35 cellular contexts compared by ENCODE assay signal in genomic region chr1:199780091-199780490, GRCh38.
DNase-seq lines count a peak whose midpoint lies in the region; ATAC-seq, FAIRE-seq and TF ChIP-seq lines count a peak whose summit lies in the region.
"Had no signal": no experiment of that assay in that cellular context is flagged by ENCODE, and none has a peak within 500 bp of the region (broad histone marks: within the 10 kb centered on the region; RNA-seq: fewer than 3 reads in every experiment).

No MANE protein-coding gene starts in this region.

- H3K27ac ChIP-seq in A549 (peak overlapping the region; percentile 33 to 82), HCT116 (ENCODE audit: low read depth, low read length) (no peak overlapping the region), RWPE2 (ENCODE audit: poor library complexity, severe bottlenecking) (peak overlapping the region; percentile 56)
- H3K27ac ChIP-seq: 22Rv1; BLaER1; BLaER1 treated with 17β-estradiol and CSF1 and Interleukin-3, amounts not matched to agents 10 nM and 100 nM; C4-2B had no signal

- intact Hi-C loops in HCT116 (cut with micrococcal nuclease): no loop called here

- H3K9me3 ChIP-seq in A549 (no peaks in the 10 kb centered on the region), HCT116 (ENCODE audit: control insufficient read depth in 1 of 2, insufficient read depth in 1 of 2, low read depth in 1 of 2, low read length in 2 of 2) (no peaks in the 10 kb centered on the region), RWPE2 (ENCODE audit: severe bottlenecking) (no peaks in the 10 kb centered on the region)
- H3K9me3 ChIP-seq: BE2C; BLaER1; BLaER1 treated with 17β-estradiol and CSF1 and Interleukin-3, amounts not matched to agents 10 nM and 100 nM; Caco-2 had no signal

- FAIRE-seq in A549 (lab: Jason Lieb, UNC) (no peak), H54 (lab: Jason Lieb, UNC) (peak; percentile 6)
- FAIRE-seq: D721Med had no signal

- CTCF ChIA-PET in A549 (lab: Yijun Ruan, JAX): interaction anchor here (1.0 to 1.3 kb wide), 2 partner anchors 53 to 96 kb away, joined by 3 to 5 read pairs; no protein-coding TSS in a partner anchor
- CTCF ChIA-PET in HCT116 (lab: Charles Lee): no interaction called here

- no peaks in the 10 kb centered on the region for H3K9me3 Mint-ChIP-seq in activated naive CD4-positive, alpha-beta T cell treated with anti-CD3 and anti-CD28 coated beads, Interleukin-2, amount 50 U/mL, for 72 hours
- H3K9me3 Mint-ChIP-seq: CD14-positive monocyte; CD4-positive, alpha-beta T cell; CD4-positive, CD25-positive, alpha-beta regulatory T cell; CD8-positive, alpha-beta T cell had no signal

- H3K4me2 ChIP-seq in A549 (no peak overlapping the region), HCT116 (ENCODE audit: low read length) (no peak overlapping the region)
- H3K4me2 ChIP-seq: BLaER1; BLaER1 treated with 17β-estradiol and CSF1 and Interleukin-3, amounts not matched to agents 10 nM and 100 nM had no signal

- 84% methylated on average over 5 of the region's 5 CpGs for WGBS in A549 (ENCODE audit: missing lambda C conversion rate)

- H3K4me3 ChIP-seq in A549: no peak overlapping the region
- no peak overlapping the region for H3K4me3 ChIP-seq in HCT116 (replicated peaks in 1 of 2; ENCODE audit: low read depth in 1 of 2, low read length in 2 of 2)
- no peak overlapping the region for H3K4me3 ChIP-seq in RWPE2 (ENCODE audit: severe bottlenecking)
- H3K4me3 ChIP-seq: BLaER1; BLaER1 treated with 17β-estradiol and CSF1 and Interleukin-3, amounts not matched to agents 10 nM and 100 nM had no signal

- no peak overlapping the region for H3K27ac Mint-ChIP-seq in activated naive CD4-positive, alpha-beta T cell treated with anti-CD3 and anti-CD28 coated beads, Interleukin-2, amount 50 U/mL, for 72 hours
- H3K27ac Mint-ChIP-seq: B cell; CD14-positive monocyte; CD4-positive, alpha-beta memory T cell; CD4-positive, alpha-beta T cell; CD4-positive, CD25-positive, alpha-beta regulatory T cell; CD8-positive, alpha-beta memory T cell; CD8-positive, alpha-beta T cell had no signal

- no peaks in the 10 kb centered on the region for H3K79me2 ChIP-seq in HCT116 (ENCODE audit: insufficient read depth, low read length)

- BruUV-seq in HCT116 (replicated peaks; lab: Mats Ljungman, UMichigan): no TSS peak

- H4K20me1 ChIP-seq in HCT116 (ENCODE audit: insufficient read depth): no peaks in the 10 kb centered on the region
- H4K20me1 ChIP-seq: BLaER1; BLaER1 treated with 17β-estradiol and CSF1 and Interleukin-3, amounts not matched to agents 10 nM and 100 nM had no signal

- no peak for TF ChIP-seq RAD21 in A549 (conservative IDR thresholded peaks at IDR 0.05 in 1 of 2, IDR thresholded peaks at IDR 0.05 in 1 of 2)
- TF ChIP-seq RAD21 in HCT116 (IDR thresholded peaks at IDR 0.05; ENCODE audit: low read depth): no peak

- H3K36me3 Mint-ChIP-seq in activated naive CD4-positive, alpha-beta T cell treated with anti-CD3 and anti-CD28 coated beads, Interleukin-2, amount 50 U/mL, for 72 hours: no peaks in the 10 kb centered on the region
- H3K36me3 Mint-ChIP-seq: CD14-positive monocyte; CD4-positive, alpha-beta memory T cell; CD4-positive, CD25-positive, alpha-beta regulatory T cell; CD8-positive, alpha-beta memory T cell; CD8-positive, alpha-beta T cell had no signal

- H3K9ac ChIP-seq in HCT116 (ENCODE audit: low read length): no peak overlapping the region
- H3K9ac ChIP-seq: BLaER1; BLaER1 treated with 17β-estradiol and CSF1 and Interleukin-3, amounts not matched to agents 10 nM and 100 nM had no signal

- RAD21 ChIA-PET in HCT116 (lab: Charles Lee; ENCODE audit: low non-redundant PET in 1 of 2, low total read pairs in 2 of 2, uncharacterized antibody in 2 of 2, unreplicated experiment in 2 of 2): no interaction called here

- H3K36me3 ChIP-seq in HCT116 (ENCODE audit: control insufficient read depth in 1 of 2, insufficient read depth in 2 of 2, low read length in 2 of 2): no peaks in the 10 kb centered on the region
- H3K36me3 ChIP-seq in RWPE2 (ENCODE audit: low read depth): no peaks in the 10 kb centered on the region
- H3K36me3 ChIP-seq: BE2C; BLaER1; BLaER1 treated with 17β-estradiol and CSF1 and Interleukin-3, amounts not matched to agents 10 nM and 100 nM had no signal

- H2AFZ ChIP-seq in HCT116 (ENCODE audit: low read depth, low read length, poor library complexity, severe bottlenecking): peak overlapping the region; percentile 36

- ATAC-seq in A549 (no peak), HCT116 (no peak), RWPE2 (ENCODE audit: low read depth) (no peak)
- no peak for ATAC-seq in activated naive CD4-positive, alpha-beta T cell treated with anti-CD3 and anti-CD28 coated beads, Interleukin-2, amount 50 U/mL, for 72 hours
- ATAC-seq: CD8-positive, alpha-beta T cell had no signal

- TF ChIP-seq POLR2A in A549 (IDR thresholded peaks at IDR 0.05; ENCODE audit: low read length): no peak
- TF ChIP-seq POLR2A in H54 (IDR thresholded peaks at IDR 0.05; ENCODE audit: low read depth, low read length): no peak
- no peak for TF ChIP-seq POLR2A in HCT116 (IDR thresholded peaks at IDR 0.05; ENCODE audit: borderline replicate concordance, extremely low read depth, insufficient read depth, insufficient read length)

- TF ChIP-seq EP300 in A549 (IDR thresholded peaks at IDR 0.05): no peak

- POLR2A ChIA-PET in A549 (lab: Yijun Ruan, JAX) (no interaction called here), HCT116 (lab: Charles Lee) (no interaction called here)

- peaks cover 57% of the 10 kb centered on the region for H3K4me1 ChIP-seq in A549
- H3K4me1 ChIP-seq in HCT116 (ENCODE audit: control insufficient read depth in 1 of 2, insufficient read depth in 2 of 2, low read length in 2 of 2): peaks cover 13 to 31% of the 10 kb centered on the region in 2 experiments; a peak in 3 of 4 replicates
- H3K4me1 ChIP-seq in RWPE2 (ENCODE audit: insufficient read depth, poor library complexity, severe bottlenecking): peaks cover 41% of the 10 kb centered on the region
- H3K4me1 ChIP-seq: BE2C, BLaER1 had no signal

- DNase-seq in A549 (ENCODE audit: low read depth in 1 of 2, low spot score in 1 of 2) (no peak), H54 (ENCODE audit: insufficient read length, low spot score) (no peak), HCT116 (ENCODE audit: low read depth, low spot score) (no peak), RWPE2 (ENCODE audit: low spot score) (no peak), DMS153 treated with DMSO at 0.1 percent for 48 hours (lab: John Stamatoyannopoulos, UW; ENCODE audit: unreplicated experiment) (no peak)
- no peak for DNase-seq in stimulated activated naive CD4-positive, alpha-beta T cell treated with Interleukin-2 at 50 U/mL for 16 hours (lab: John Stamatoyannopoulos, UW)
- no peak for DNase-seq in stimulated activated CD4-positive, alpha-beta T cell treated with anti-CD3 and anti-CD28 coated beads, Interleukin-4, amount 100 ng/mL, for 4 hours
- no peak for DNase-seq in activated naive CD4-positive, alpha-beta T cell treated with anti-CD3 and anti-CD28 coated beads, Interleukin-2, amount 50 U/mL, for 72 hours (ENCODE audit: low spot score in 2 of 2)
- DNase-seq: 8988T; ACHN; AML-193; BE2C; C1 segment of cervical spinal cord; Caco-2; Calu3; CD4-positive, alpha-beta memory T cell; CD4-positive, alpha-beta T cell; CD4-positive, CD25-positive, alpha-beta regulatory T cell; CD8-positive, alpha-beta memory T cell; CD8-positive, alpha-beta T cell; COR-L47; DMS 273 treated with DMSO at 0.1 percent for 48 hours; DMS153; DMS53; DMS79; DMS79 treated with DMSO at 0.1 percent for 48 hours; DND-41; EL had no signal

- TF ChIP-seq CTCF in A549 (IDR thresholded peaks at IDR 0.05) (no peak), HCT116 (IDR thresholded peaks at IDR 0.05 in 2 of 3, conservative IDR thresholded peaks at IDR 0.05 in 1 of 3; ENCODE audit: borderline replicate concordance in 1 of 3, insufficient read depth in 1 of 3, low read depth in 2 of 3, low read length in 2 of 3) (no peak), RWPE2 (IDR thresholded peaks at IDR 0.05; ENCODE audit: poor library complexity, severe bottlenecking) (no peak)

- H3K9me2 ChIP-seq in HCT116 (ENCODE audit: insufficient read depth): no peaks in the 10 kb centered on the region

- H3K27me3 ChIP-seq in HCT116 (ENCODE audit: insufficient read depth, low read length) (no peaks in the 10 kb centered on the region), RWPE2 (ENCODE audit: insufficient read depth, poor library complexity, severe bottlenecking) (no peaks in the 10 kb centered on the region)
- H3K27me3 ChIP-seq: BE2C; BLaER1; BLaER1 treated with 17β-estradiol and CSF1 and Interleukin-3, amounts not matched to agents 10 nM and 100 nM had no signal

TF ChIP-seq in A549, 52 proteins besides CTCF, POLR2A, EP300 and RAD21 (continues in another document):
- TF ChIP-seq E2F6 (IDR thresholded peaks at IDR 0.05; ENCODE audit: borderline replicate concordance, low read depth) (no peak), FOXS1 (CRISPR knock-in tag; IDR thresholded peaks at IDR 0.05) (no peak), ATOH8 (CRISPR knock-in tag; IDR thresholded peaks at IDR 0.05; ENCODE audit: low read depth) (no peak)

TF ChIP-seq in HCT116, 20 proteins besides CTCF, POLR2A, EP300 and RAD21:
- no peak for TF ChIP-seq CEBPB (IDR thresholded peaks at IDR 0.05; ENCODE audit: low read depth)
